ENCODE assay signal across 9 cellular contexts in the genomic region with DNA sequence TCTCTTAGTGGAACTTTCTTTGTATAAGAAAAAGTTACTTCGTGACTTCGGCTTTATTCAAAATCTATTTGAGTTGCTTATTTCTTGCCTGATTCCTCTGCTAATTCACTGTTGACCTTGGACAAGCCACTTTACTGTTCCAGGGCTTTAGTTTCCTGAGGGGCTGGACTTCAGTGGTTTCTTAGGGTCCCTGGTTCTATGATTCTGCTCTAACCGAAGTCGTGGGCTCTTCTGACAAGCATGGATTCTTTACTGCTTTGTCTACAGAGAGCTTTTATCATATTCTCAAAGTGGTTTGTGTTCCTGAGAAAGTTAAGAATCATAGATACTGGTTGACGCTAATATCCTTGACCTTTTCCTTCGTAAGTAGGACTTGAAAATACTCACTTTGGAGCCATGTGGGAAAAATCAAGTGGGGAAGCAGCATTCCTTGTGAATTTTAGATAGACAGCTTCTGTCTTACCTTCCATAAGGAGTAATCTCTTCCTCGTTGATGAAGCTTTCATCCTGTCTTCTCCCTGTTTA. TPM values are rescaled to one million over a fixed set of nuclear protein-coding genes. Genes with fewer than 3 reads are reported as not detected.
DNase-seq lines count a peak whose midpoint lies in the region; ATAC-seq and TF ChIP-seq lines count a peak whose summit lies in the region.
"Had no signal": no experiment of that assay in that cellular context is flagged by ENCODE, and none has a peak within 500 bp of the region (broad histone marks: within the 10 kb centered on the region; RNA-seq: fewer than 3 reads in every experiment).

No MANE protein-coding gene starts in this region.

- peaks cover 55% of the 10 kb centered on the region for H3K79me2 ChIP-seq in PC-9 (ENCODE audit: low read depth)

- H3K36me3 ChIP-seq in ES-I3 (ENCODE audit: insufficient read depth, low read length) (no peaks in the 10 kb centered on the region), PC-9 (ENCODE audit: low read depth) (no peaks in the 10 kb centered on the region), rectal smooth muscle tissue (ENCODE audit: control insufficient read depth, insufficient read depth, low read length) (no peaks in the 10 kb centered on the region)

- H3K9me3 ChIP-seq in ES-I3 (ENCODE audit: control insufficient read depth, insufficient read depth, low read length), result no peaks in the 10 kb centered on the region
- no peaks in the 10 kb centered on the region for H3K9me3 ChIP-seq in PC-9 (ENCODE audit: insufficient read depth, low read depth)

- CTCF ChIA-PET in PC-9 (lab: Charles Lee), result interaction anchor here (0.5 to 1.2 kb wide), 3 partner anchors 54 to 427 kb away, joined by 3 to 6 read pairs (median 4); no protein-coding TSS in a partner anchor

- no peak overlapping the region for H2AFZ ChIP-seq in PC-9

- no peak for ATAC-seq in GM19452 (IDR thresholded peaks at IDR 0.05; ENCODE audit: unreplicated experiment)
- no peak for ATAC-seq in GM19023 (IDR thresholded peaks at IDR 0.05; ENCODE audit: unreplicated experiment)
- no peak for ATAC-seq in GM21526 (IDR thresholded peaks at IDR 0.05; ENCODE audit: low FRiP score, unreplicated experiment)

- no peaks in the 10 kb centered on the region for H3K27me3 ChIP-seq in PC-9 (ENCODE audit: insufficient read depth, low read depth)
- no peaks in the 10 kb centered on the region for H3K27me3 ChIP-seq in rectal smooth muscle tissue (ENCODE audit: control insufficient read depth, insufficient read depth, low read length)

- no TSS peak for BruUV-seq in PC-9 (replicated peaks; lab: Mats Ljungman, UMichigan)

- H3K9me2 ChIP-seq in PC-9 (ENCODE audit: insufficient read depth), result no peaks in the 10 kb centered on the region

- peaks cover 3% of the 10 kb centered on the region; the same call in 1 of the 2 replicates for H4K20me1 ChIP-seq in PC-9 (ENCODE audit: insufficient read depth)

- POLR2A ChIA-PET in PC-9 (lab: Charles Lee; ENCODE audit: unreplicated experiment), result interaction anchor here (0.6 to 0.7 kb wide), 2 partner anchors 8 to 17 kb away, joined by 4 read pairs; no protein-coding TSS in a partner anchor

- peaks cover 13% of the 10 kb centered on the region for H3F3A ChIP-seq in PC-9 (ENCODE audit: insufficient read depth, low read depth)

- H3K4me2 ChIP-seq in PC-9, result peak overlapping the region; percentile 86

- H3K4me1 ChIP-seq in ES-I3 (ENCODE audit: insufficient read depth, low read length), result 0 out of 2 replicates have a peak, but pooled peaks cover 3% of the 10 kb centered on the region
- H3K4me1 ChIP-seq in PC-9 (replicated peaks; ENCODE audit: insufficient read depth), result peaks cover 22% of the 10 kb centered on the region
- peaks cover 6% of the 10 kb centered on the region for H3K4me1 ChIP-seq in rectal smooth muscle tissue (ENCODE audit: control insufficient read depth, insufficient read depth, low read length)

- peak overlapping the region; percentile 99 for H3K4me3 ChIP-seq in PC-9
- peak overlapping the region; percentile 78 for H3K4me3 ChIP-seq in epithelial cell of esophagus (ENCODE audit: low read length)
- peak overlapping the region; percentile 83 for H3K4me3 ChIP-seq in rectal smooth muscle tissue (ENCODE audit: low read length)

- H3K27ac ChIP-seq in PC-9 (no peak overlapping the region), rectal smooth muscle tissue (ENCODE audit: low read depth, low read length) (peak overlapping the region; percentile 41)

- no peak for DNase-seq in PC-9
- no peak for DNase-seq in epithelial cell of esophagus (ENCODE audit: low read depth)
- DNase-seq in activated effector memory CD4-positive, alpha-beta T cell treated with anti-CD3 and anti-CD28 coated beads, Interleukin-2, amount 50 U/mL, for 16 hours, result no peak

- intact Hi-C loops in PC-9 (cut with micrococcal nuclease; ENCODE audit: unreplicated experiment), result no loop called here

- no peak for TF ChIP-seq CTCF in PC-9 (conservative IDR thresholded peaks at IDR 0.05)
- no peak for TF ChIP-seq CTCF in epithelial cell of esophagus (IDR thresholded peaks at IDR 0.05; ENCODE audit: insufficient read depth, low read depth, low read length, missing control alignments)

- H3K9ac ChIP-seq in ES-I3 (ENCODE audit: low read depth, low read length), result peak overlapping the region; percentile 99; the same call in 1 of the 2 replicates
- no peak overlapping the region for H3K9ac ChIP-seq in rectal smooth muscle tissue (ENCODE audit: low read length)

RNA-seq across cellular contexts. Expression of a gene that starts 21.1 kb away (rescaled TPM):
- total RNA-seq in PC-9 (2021), result 49.5 and 52.0 TPM in 2 replicates

RNA-seq across cellular contexts. Expression of a gene that starts 50.3 kb away (rescaled TPM):
- total RNA-seq in PC-9 (2021), result 0.35 and 0.46 TPM in 2 replicates
- total RNA-seq: glomerular endothelial cell had no signal
